16 cellular contexts compared by ENCODE assay signal in the genomic region with DNA sequence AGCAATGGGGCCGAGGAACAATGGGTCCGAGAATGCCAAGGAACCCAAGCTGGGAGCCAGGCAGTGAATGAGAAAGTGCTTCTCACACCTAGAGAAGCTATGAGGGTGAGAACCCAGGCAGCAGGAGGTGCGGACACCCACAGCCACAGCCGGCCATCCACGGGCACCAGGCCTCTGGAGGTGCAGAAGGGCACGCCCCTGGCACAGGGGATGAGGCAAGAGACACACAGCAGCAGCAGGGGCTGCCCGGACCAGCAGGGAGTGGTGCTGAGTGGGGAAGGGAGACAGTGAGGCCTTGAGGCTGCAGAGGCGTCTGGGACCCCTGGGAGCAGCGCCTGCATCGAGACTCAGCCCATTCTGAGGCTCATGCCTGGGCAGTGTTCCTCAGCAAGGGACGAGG.
"Had no signal": no experiment of that assay in that cellular context is flagged by ENCODE, and none has a peak within 500 bp of the region (broad histone marks: within the 10 kb centered on the region; RNA-seq: fewer than 3 reads in every experiment).

No MANE protein-coding gene starts in this region.

- H3K9me3 Mint-ChIP-seq: activated CD4-positive, alpha-beta memory T cell treated with anti-CD3 and anti-CD28 coated beads for 36 hours; activated T-helper 1 cell treated with anti-CD3 and anti-CD28 coated beads, Interleukin-12 subunit alpha, Interleukin-12 subunit beta, Interleukin-2, Interleukin-4 antibody, amounts not matched to agents 30 ng/mL and 10 ng/mL and 1 ng/mL, durations not matched to agents 14 hours and 24 hours and 36 hours; nephron had no signal

- H3K4me1 ChIP-seq: thyroid gland had no signal

- H3K36me3 ChIP-seq: brain microvascular endothelial cell, esophagus muscularis mucosa, heart left ventricle, thyroid gland, WERI-Rb-1 had no signal

- ATAC-seq: gastroesophageal sphincter, heart left ventricle, left ventricle myocardium superior had no signal

- H3K27ac ChIP-seq: brain microvascular endothelial cell, coronary artery, esophagus muscularis mucosa, gastroesophageal sphincter, heart left ventricle, thyroid gland, WERI-Rb-1 had no signal

- H3K27me3 Mint-ChIP-seq: activated CD4-positive, alpha-beta memory T cell treated with anti-CD3 and anti-CD28 coated beads for 36 hours had no signal

- H3K36me3 Mint-ChIP-seq: activated CD4-positive, alpha-beta memory T cell treated with anti-CD3 and anti-CD28 coated beads for 36 hours had no signal

- H3K4me3 ChIP-seq: coronary artery, esophagus muscularis mucosa, gastroesophageal sphincter, heart left ventricle, spleen, thyroid gland had no signal

- H3K4me3 Mint-ChIP-seq: activated CD4-positive, alpha-beta memory T cell treated with anti-CD3 and anti-CD28 coated beads for 36 hours; activated T-helper 1 cell treated with anti-CD3 and anti-CD28 coated beads, Interleukin-12 subunit alpha, Interleukin-12 subunit beta, Interleukin-2, Interleukin-4 antibody, amounts not matched to agents 30 ng/mL and 10 ng/mL and 1 ng/mL, durations not matched to agents 14 hours and 24 hours and 36 hours; nephron had no signal

- H3K27ac Mint-ChIP-seq: activated CD4-positive, alpha-beta memory T cell treated with anti-CD3 and anti-CD28 coated beads for 36 hours; activated T-helper 1 cell treated with anti-CD3 and anti-CD28 coated beads, Interleukin-12 subunit alpha, Interleukin-12 subunit beta, Interleukin-2, Interleukin-4 antibody, amounts not matched to agents 30 ng/mL and 10 ng/mL and 1 ng/mL, durations not matched to agents 14 hours and 24 hours and 36 hours had no signal

- H3K27me3 ChIP-seq: brain microvascular endothelial cell, esophagus muscularis mucosa, gastroesophageal sphincter, heart left ventricle, spleen, thyroid gland had no signal

- H3K9me3 ChIP-seq: esophagus muscularis mucosa, gastroesophageal sphincter, heart left ventricle, spleen, thyroid gland had no signal

- DNase-seq: activated CD4-positive, alpha-beta memory T cell treated with anti-CD3 and anti-CD28 coated beads for 36 hours; activated gamma-delta T cell treated with Interleukin-2 at 50 U/mL for 16 hours; activated T-cell treated with anti-CD3 and anti-CD28 coated beads for 4 hours; brain microvascular endothelial cell; effector CD8-positive, alpha-beta T cell; heart left ventricle; left ventricle myocardium superior; spleen; stimulated activated CD4-positive, alpha-beta T cell treated with anti-CD3 and anti-CD28 coated beads, Interleukin-4, amount 100 ng/mL, for 4 hours; thyroid gland; WERI-Rb-1 had no signal
